8 cellular contexts compared by ENCODE assay signal in genomic region chr19:46859637-46860124, GRCh38. TPM values are rescaled to one million over a fixed set of nuclear protein-coding genes. Genes with fewer than 3 reads are reported as not detected.
DNase-seq lines count a peak whose midpoint lies in the region; ATAC-seq and TF ChIP-seq lines count a peak whose summit lies in the region.

No MANE protein-coding gene starts in this region.

- no peaks in the 10 kb centered on the region for H3K27me3 Mint-ChIP-seq in activated CD8-positive, alpha-beta T cell treated with anti-CD3 and anti-CD28 coated beads for 36 hours

- TF ChIP-seq CTCF in activated CD8-positive, alpha-beta T cell treated with anti-CD3 and anti-CD28 coated beads for 36 hours (IDR thresholded peaks at IDR 0.05) = no peak

- H3K9me3 Mint-ChIP-seq in activated CD8-positive, alpha-beta T cell treated with anti-CD3 and anti-CD28 coated beads for 36 hours = no peaks in the 10 kb centered on the region

- H3K27me3 ChIP-seq in skeletal muscle satellite cell (ENCODE audit: control insufficient read depth, insufficient read depth, low read length) = no peaks in the 10 kb centered on the region

- peak overlapping the region; percentile 49 for H3K9ac ChIP-seq in skeletal muscle satellite cell (ENCODE audit: low read depth, low read length)

- ATAC-seq in activated CD8-positive, alpha-beta T cell treated with anti-CD3 and anti-CD28 coated beads for 36 hours = no peak
- ATAC-seq in left ventricle myocardium superior (no peak), HG02759 (IDR thresholded peaks at IDR 0.05; ENCODE audit: unreplicated experiment) (no peak)

- DNase-seq in DMS79 (lab: John Stamatoyannopoulos, UW) (peak; percentile 67), DMS79 treated with DMSO at 0.1 percent for 48 hours (lab: John Stamatoyannopoulos, UW) (no peak), NCI-H128 (lab: John Stamatoyannopoulos, UW; ENCODE audit: unreplicated experiment) (peak; percentile 60), left ventricle myocardium superior (peak; percentile 83), OCI-M2 (lab: John Stamatoyannopoulos, UW; ENCODE audit: unreplicated experiment) (no peak)
- DNase-seq in activated CD8-positive, alpha-beta T cell treated with anti-CD3 and anti-CD28 coated beads for 36 hours = no peak

- CTCF ChIA-PET in activated CD8-positive, alpha-beta T cell treated with anti-CD3 and anti-CD28 coated beads for 36 hours (lab: Charles Lee) = interaction anchor here (1.0 to 1.2 kb wide), 2 partner anchors 55 to 131 kb away, joined by 3 to 4 read pairs; no protein-coding TSS in a partner anchor

- POLR2A ChIA-PET in activated CD8-positive, alpha-beta T cell treated with anti-CD3 and anti-CD28 coated beads for 36 hours (lab: Charles Lee) = interaction anchor here (0.6 to 2.2 kb wide), 6 partner anchors 71 to 254 kb away, joined by 3 to 9 read pairs (median 4); partner anchors contain the start of genes SLC1A5 and ZC3H4

- no peaks in the 10 kb centered on the region for H3K9me3 ChIP-seq in skeletal muscle satellite cell (replicated peaks; ENCODE audit: low read length)

- H3K36me3 ChIP-seq in skeletal muscle satellite cell (ENCODE audit: insufficient read depth, low read length) = no peaks in the 10 kb centered on the region

- peaks cover 35% of the 10 kb centered on the region for H3K4me1 ChIP-seq in skeletal muscle satellite cell (ENCODE audit: control insufficient read depth, insufficient read depth, low read length)

- H3K4me2 ChIP-seq in skeletal muscle satellite cell (ENCODE audit: low read length) = peak overlapping the region; percentile 97

- intact Hi-C loops in activated CD8-positive, alpha-beta T cell treated with anti-CD3 and anti-CD28 coated beads for 36 hours (cut with micrococcal nuclease) = loop anchor here (5.0 kb wide), 2 partner anchors 133 to 173 kb away; no protein-coding TSS in a partner anchor
- intact Hi-C loops in left ventricle myocardium superior (cut with micrococcal nuclease) = loop anchor here (5.0 kb wide), 1 partner anchor 133 kb away; no protein-coding TSS in a partner anchor

- H3K36me3 Mint-ChIP-seq in activated CD8-positive, alpha-beta T cell treated with anti-CD3 and anti-CD28 coated beads for 36 hours (ENCODE audit: low read depth) = peaks cover 5% of the 10 kb centered on the region

- peak overlapping the region; percentile 66 for H3K4me3 ChIP-seq in skeletal muscle satellite cell (ENCODE audit: low read length)

- H3K4me3 Mint-ChIP-seq in activated CD8-positive, alpha-beta T cell treated with anti-CD3 and anti-CD28 coated beads for 36 hours = peak overlapping the region; percentile 85

- peak overlapping the region; percentile 95 for H3K27ac Mint-ChIP-seq in activated CD8-positive, alpha-beta T cell treated with anti-CD3 and anti-CD28 coated beads for 36 hours

- peaks cover 18% of the 10 kb centered on the region for H3K4me1 Mint-ChIP-seq in activated CD8-positive, alpha-beta T cell treated with anti-CD3 and anti-CD28 coated beads for 36 hours (ENCODE audit: low read depth)

RNA-seq across cellular contexts. Expression of gene ARHGAP35, which starts 1.1 kb away (rescaled TPM):
- total RNA-seq in activated CD8-positive, alpha-beta T cell treated with anti-CD3 and anti-CD28 coated beads for 36 hours = 10 to 100 TPM; 15.0 to 16.4 TPM
- 69.7 TPM for total RNA-seq in left ventricle myocardium superior
- 25.8 and 30.2 TPM in 2 replicates for total RNA-seq in skeletal muscle satellite cell (2012; rRNA removed)

RNA-seq across cellular contexts. Expression of gene AP2S1, which starts 9.0 kb away (rescaled TPM):
- 100 to 1,000 TPM; 101 to 105 TPM for total RNA-seq in activated CD8-positive, alpha-beta T cell treated with anti-CD3 and anti-CD28 coated beads for 36 hours
- 85.2 TPM for total RNA-seq in left ventricle myocardium superior
- 150 and 160 TPM in 2 replicates for total RNA-seq in skeletal muscle satellite cell (2012; rRNA removed)

Comparison
In these comparisons a context has a peak if more than half of its experiments do, and no peak if none do; other contexts are left out.
1. DNase-seq: peak in DMS79 (single experiment), NCI-H128 (single experiment) and left ventricle myocardium superior (single experiment); none in DMS79 treated with DMSO at 0.1 percent for 48 hours (single experiment), activated CD8-positive, alpha-beta T cell treated with anti-CD3 and anti-CD28 coated beads for 36 hours (single experiment) and OCI-M2 (single experiment).